Comparison of ENCODE assay signal across 9 cellular contexts in genomic region chr9:92964981-92965758, GRCh38. TPM values are rescaled to one million over a fixed set of nuclear protein-coding genes. Genes with fewer than 3 reads are reported as not detected.
DNase-seq lines count a peak whose midpoint lies in the region; ATAC-seq and TF ChIP-seq lines count a peak whose summit lies in the region.
"Had no signal": no experiment of that assay in that cellular context is flagged by ENCODE, and none has a peak within 500 bp of the region (broad histone marks: within the 10 kb centered on the region; RNA-seq: fewer than 3 reads in every experiment).

No MANE protein-coding gene starts in this region.

- peak overlapping the region; percentile 61 for H3K9ac ChIP-seq in SU-DHL-6 (ENCODE audit: low read length)
- H3K9ac ChIP-seq in subcutaneous abdominal adipose tissue (ENCODE audit: low read length in 5 of 5): peak overlapping the region in 2 of 5 donors; percentile 32 to 58

- no peaks in the 10 kb centered on the region for H4K20me1 ChIP-seq in SU-DHL-6 (ENCODE audit: low read depth, low read length)

- intact Hi-C loops in Right ventricle myocardium superior (cut with DNase I): no loop called here

- peaks cover 0 to 26% (median 4%) of the 10 kb centered on the region in 5 donors for H3K4me1 ChIP-seq in subcutaneous abdominal adipose tissue (ENCODE audit: control insufficient read depth in 5 of 5, insufficient read depth in 5 of 5, low read length in 5 of 5)
- H3K4me1 ChIP-seq: A549 had no signal

- H3K9me3 ChIP-seq in SU-DHL-6 (ENCODE audit: insufficient read depth, low read length): no peaks in the 10 kb centered on the region
- peaks cover 0 to 12% (median 9%) of the 10 kb centered on the region in 5 donors for H3K9me3 ChIP-seq in subcutaneous abdominal adipose tissue (ENCODE audit: control insufficient read depth in 5 of 5, low read length in 5 of 5)
- H3K9me3 ChIP-seq: A549 had no signal

- H3K4me2 ChIP-seq in SU-DHL-6 (ENCODE audit: low read depth, low read length, poor library complexity, severe bottlenecking): peak overlapping the region; percentile 74
- H3K4me2 ChIP-seq: A549 had no signal

- no peak overlapping the region for H2AFZ ChIP-seq in SU-DHL-6 (ENCODE audit: low read depth, low read length, severe bottlenecking)

- H3F3A ChIP-seq in SU-DHL-6 (ENCODE audit: insufficient read depth): no peaks in the 10 kb centered on the region

- ATAC-seq in Right ventricle myocardium superior (ENCODE audit: poor library complexity): peak; percentile 78
- ATAC-seq in HG03280 (IDR thresholded peaks at IDR 0.05; ENCODE audit: unreplicated experiment): no peak
- ATAC-seq: A549 had no signal

- H3K9me2 ChIP-seq in SU-DHL-6 (replicated peaks; ENCODE audit: insufficient read depth, low read length): no peaks in the 10 kb centered on the region

- TF ChIP-seq CTCF in SU-DHL-6 (IDR thresholded peaks at IDR 0.05; ENCODE audit: insufficient read depth, low read length, poor library complexity, severe bottlenecking): no peak

- peak overlapping the region; percentile 67 for H3K27ac ChIP-seq in SU-DHL-6 (ENCODE audit: low read depth, low read length)
- H3K27ac ChIP-seq in subcutaneous abdominal adipose tissue (ENCODE audit: low read depth, low read length): no peak overlapping the region
- H3K27ac ChIP-seq: A549 had no signal

- H3K79me2 ChIP-seq in SU-DHL-6 (ENCODE audit: insufficient read depth, low read length): no peaks in the 10 kb centered on the region

- H3K4me3 ChIP-seq in SU-DHL-6 (ENCODE audit: insufficient read depth, low read length, poor library complexity, severe bottlenecking): peak overlapping the region; percentile 53
- H3K4me3 ChIP-seq in subcutaneous abdominal adipose tissue (ENCODE audit: low read depth in 1 of 5, low read length in 5 of 5): peak overlapping the region; percentile 25 to 61 (median 49)
- H3K4me3 ChIP-seq: A549 had no signal

- H3K36me3 ChIP-seq in SU-DHL-6 (ENCODE audit: low read length) (no peaks in the 10 kb centered on the region), subcutaneous abdominal adipose tissue (ENCODE audit: control insufficient read depth in 5 of 5, insufficient read depth in 5 of 5, low read length in 5 of 5) (no peaks in the 10 kb centered on the region)

- H3K27me3 ChIP-seq in SU-DHL-6 (ENCODE audit: low read length): no peaks in the 10 kb centered on the region
- H3K27me3 ChIP-seq in subcutaneous abdominal adipose tissue (ENCODE audit: control insufficient read depth in 5 of 5, insufficient read depth in 4 of 5, low read length in 5 of 5): peaks cover 0 to 2% (median 0%) of the 10 kb centered on the region in 5 donors

- peak; percentile 5 for DNase-seq in SKM-1 treated with dmso at 0.1 percent for 144 hours (lab: John Stamatoyannopoulos, UW; ENCODE audit: unreplicated experiment)
- DNase-seq in SKM-1 (lab: John Stamatoyannopoulos, UW; ENCODE audit: unreplicated experiment): no peak
- DNase-seq in Right ventricle myocardium superior: peak; percentile 75
- DNase-seq in NCI-H1092 treated with DMSO at 0.1 percent for 48 hours (lab: John Stamatoyannopoulos, UW): no peak
- DNase-seq in COR-L47 (lab: John Stamatoyannopoulos, UW): no peak

RNA-seq across cellular contexts. Expression of gene FGD3, which starts 17.8 kb away (rescaled TPM):
- total RNA-seq in Right ventricle myocardium superior: 2.7 TPM

Comparison
In these comparisons a context has a peak if more than half of its experiments do, and no peak if none do; other contexts are left out.
1. DNase-seq: peak in SKM-1 treated with dmso at 0.1 percent for 144 hours (single experiment) and Right ventricle myocardium superior (single experiment); none in SKM-1 (single experiment), NCI-H1092 treated with DMSO at 0.1 percent for 48 hours (single experiment) and COR-L47 (single experiment).